ENCODE assay signal across 25 cellular contexts in the genomic region with DNA sequence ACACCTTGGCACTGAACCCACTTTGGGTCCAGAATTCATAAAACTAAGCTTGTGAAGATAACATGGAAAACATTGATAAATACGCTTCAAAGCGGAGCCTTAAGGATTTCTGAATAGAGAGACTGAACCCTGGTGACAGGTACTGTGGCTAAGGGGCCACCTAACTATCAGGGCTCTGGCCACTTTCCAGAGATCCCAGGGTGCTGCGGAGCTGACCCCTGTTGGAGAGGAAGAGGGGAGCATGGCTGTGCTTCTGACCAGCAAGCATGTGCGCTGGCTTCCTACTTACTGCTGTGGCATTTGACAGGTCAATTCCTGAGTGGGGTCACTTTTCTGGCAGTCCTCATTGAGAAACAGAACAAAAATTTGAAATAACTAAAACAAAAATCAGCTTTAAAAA.
"Had no signal": no experiment of that assay in that cellular context is flagged by ENCODE, and none has a peak within 500 bp of the region (broad histone marks: within the 10 kb centered on the region; RNA-seq: fewer than 3 reads in every experiment).

No MANE protein-coding gene starts in this region.

- H3K4me3 ChIP-seq: ascending aorta, breast epithelium, cardiac muscle cell, colonic mucosa had no signal

- DNase-seq: activated CD4-positive, alpha-beta memory T cell treated with anti-CD3 and anti-CD28 coated beads for 36 hours; activated CD4-positive, alpha-beta T cell treated with anti-CD3 and anti-CD28 coated beads for 36 hours; activated CD4-positive, alpha-beta T cell treated with anti-CD3 and anti-CD28 coated beads, Interleukin-2, amount 10 ng/mL, durations not matched to agents 24 days and 14 days; activated CD4-positive, CD25-positive, alpha-beta regulatory T cell; activated CD4-positive, CD25-positive, alpha-beta regulatory T cell treated with anti-CD3 and anti-CD28 coated beads, Interleukin-2, amount 50 U/mL, for 72 hours; activated CD8-positive, alpha-beta memory T cell treated with anti-CD3 and anti-CD28 coated beads, Interleukin-2, amount 50 U/mL, for 48 hours; activated CD8-positive, alpha-beta T cell treated with anti-CD3 and anti-CD28 coated beads, Interleukin-2, amount 10 ng/mL, durations not matched to agents 7 days and 5 days; activated gamma-delta T cell; activated naive CD4-positive, alpha-beta T cell; activated naive CD4-positive, alpha-beta T cell treated with anti-CD3 and anti-CD28 coated beads, Interleukin-2, amount 10 ng/mL, durations not matched to agents 7 days and 5 days; activated naive CD8-positive, alpha-beta T cell treated with anti-CD3 and anti-CD28 coated beads, Interleukin-2, amount 10 ng/mL, durations not matched to agents 7 days and 5 days; activated T-cell treated with anti-CD3 and anti-CD28 coated beads for 4 hours; activated T-cell treated with anti-CD3 and anti-CD28 coated beads, Interleukin-2, amount 50 U/mL, for 24 hours; activated T-cell treated with anti-CD3 and anti-CD28 coated beads, Interleukin-2, amount 50 U/mL, for 72 hours; central memory CD4-positive, alpha-beta T cell; cerebellar nuclear complex; colonic mucosa; effector memory CD4-positive, alpha-beta T cell; foreskin fibroblast; head of caudate nucleus; T-helper 2 cell had no signal

- ATAC-seq: activated CD4-positive, alpha-beta T cell treated with anti-CD3 and anti-CD28 coated beads for 36 hours; activated CD8-positive, alpha-beta T cell treated with anti-CD3 and anti-CD28 coated beads, Interleukin-2, amount 10 ng/mL, durations not matched to agents 7 days and 5 days; activated naive CD4-positive, alpha-beta T cell treated with anti-CD3 and anti-CD28 coated beads, Interleukin-2, amount 50 U/mL, for 72 hours; activated T-cell treated with anti-CD3 and anti-CD28 coated beads, Interleukin-2, amount 50 U/mL, for 72 hours had no signal
